ENCODE assay signal across 8 cellular contexts in the genomic region with DNA sequence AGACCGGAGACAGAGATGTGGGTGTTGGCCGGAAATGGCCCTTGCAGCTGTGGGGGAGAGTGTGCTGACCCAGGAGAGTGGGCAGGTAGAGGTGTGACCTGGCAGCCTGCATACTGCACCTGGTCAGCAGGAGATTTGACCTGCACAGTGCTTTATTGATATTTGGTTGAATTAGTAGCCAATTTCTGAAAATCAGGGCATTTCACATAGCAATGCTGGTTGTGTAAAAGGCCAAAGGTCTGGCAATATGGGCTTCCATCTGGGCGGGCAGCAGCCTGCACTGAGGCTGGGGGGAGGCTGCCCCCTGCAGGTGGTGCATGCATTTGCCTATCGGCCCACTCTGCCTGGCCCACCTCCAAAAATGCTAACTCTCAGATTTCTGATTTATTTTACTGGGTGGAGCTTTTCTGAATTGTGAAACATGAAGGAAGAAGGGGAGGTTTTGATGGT. TPM values are rescaled to one million over a fixed set of nuclear protein-coding genes. Genes with fewer than 3 reads are reported as not detected.
DNase-seq lines count a peak whose midpoint lies in the region; ATAC-seq, FAIRE-seq and TF ChIP-seq lines count a peak whose summit lies in the region.

No MANE protein-coding gene starts in this region.

- H2BK120ac ChIP-seq in trophoblast cell (ENCODE audit: insufficient read depth, low read length, poor library complexity), result no peak overlapping the region

- H3K4ac ChIP-seq in trophoblast cell (ENCODE audit: low read depth, low read length), result no peak overlapping the region

- no peaks in the 10 kb centered on the region for H3K79me1 ChIP-seq in trophoblast cell (ENCODE audit: low read length)

- H2AK5ac ChIP-seq in trophoblast cell (ENCODE audit: low read length), result no peak overlapping the region

- H3K9ac ChIP-seq in fibroblast of lung (ENCODE audit: insufficient read depth, low read length) (no peak overlapping the region), trophoblast cell (ENCODE audit: low read length) (no peak overlapping the region)

- no CpG with 5 or more reads among the region's 4 CpGs for WGBS in trophoblast cell (ENCODE audit: extremely low coverage, insufficient coverage, insufficient read length)

- no peak overlapping the region for H3K23ac ChIP-seq in trophoblast cell (ENCODE audit: low read length)

- no peak overlapping the region for H4K12ac ChIP-seq in trophoblast cell (ENCODE audit: low read depth, low read length)

- no peaks in the 10 kb centered on the region for H3K27me3 ChIP-seq in fibroblast of lung (ENCODE audit: control insufficient read depth, insufficient read depth, low read length)
- H3K27me3 ChIP-seq in trophoblast cell (ENCODE audit: insufficient read depth, low read length), result no peaks in the 10 kb centered on the region

- H3K18ac ChIP-seq in trophoblast cell (ENCODE audit: low read length), result no peak overlapping the region

- H3K36me3 ChIP-seq in fibroblast of lung (ENCODE audit: control insufficient read depth, insufficient read depth, low read length) (no peaks in the 10 kb centered on the region), trophoblast cell (ENCODE audit: control insufficient read depth in 1 of 2, insufficient read depth in 2 of 2, low read length in 2 of 2) (no peaks in the 10 kb centered on the region)

- no peak overlapping the region for H2BK5ac ChIP-seq in trophoblast cell (ENCODE audit: low read depth, low read length, poor library complexity)

- peak; percentile 68 for FAIRE-seq in GM12891 (lab: Jason Lieb, UNC)

- no peak for TF ChIP-seq POLR2A in GM12891 (IDR thresholded peaks at IDR 0.05; ENCODE audit: low read depth, low read length)

- H3K4me1 ChIP-seq in fibroblast of lung (ENCODE audit: control insufficient read depth, extremely low read depth, insufficient read depth, low read length), result no peaks in the 10 kb centered on the region
- H3K4me1 ChIP-seq in trophoblast cell (ENCODE audit: control insufficient read depth in 1 of 2, insufficient read depth in 2 of 2, low read length in 2 of 2), result no peaks in the 10 kb centered on the region

- H3K79me2 ChIP-seq in fibroblast of lung (ENCODE audit: control insufficient read depth, insufficient read depth, low read length), result no peaks in the 10 kb centered on the region
- H3K79me2 ChIP-seq in trophoblast cell (ENCODE audit: control insufficient read depth, insufficient read depth, low read length, poor library complexity), result no peaks in the 10 kb centered on the region

- H3K27ac ChIP-seq in fibroblast of lung (ENCODE audit: insufficient read depth, low read length) (no peak overlapping the region), trophoblast cell (ENCODE audit: low read depth, low read length) (no peak overlapping the region)

- no peak overlapping the region for H4K91ac ChIP-seq in trophoblast cell (ENCODE audit: low read depth, low read length)

- H3K4me2 ChIP-seq in fibroblast of lung (ENCODE audit: extremely low read depth, insufficient read depth, low read length) (no peak overlapping the region), trophoblast cell (ENCODE audit: low read length) (no peak overlapping the region)

- H2BK12ac ChIP-seq in trophoblast cell (ENCODE audit: low read length), result no peak overlapping the region

- no peak for ATAC-seq in HG02759 (IDR thresholded peaks at IDR 0.05; ENCODE audit: unreplicated experiment)

- H4K20me1 ChIP-seq in fibroblast of lung (ENCODE audit: control insufficient read depth, extremely low read depth, insufficient read depth, low read length), result no peaks in the 10 kb centered on the region

- no peaks in the 10 kb centered on the region for H3K9me3 ChIP-seq in fibroblast of lung (ENCODE audit: control insufficient read depth, insufficient read depth, low read depth, low read length)
- no peaks in the 10 kb centered on the region for H3K9me3 ChIP-seq in trophoblast cell (ENCODE audit: insufficient read depth, low read depth, low read length)

- H2AFZ ChIP-seq in fibroblast of lung (ENCODE audit: low read length) (no peak overlapping the region), trophoblast cell (ENCODE audit: insufficient read depth, low read length, poor library complexity) (no peak overlapping the region)

- DNase-seq in AG09319 (ENCODE audit: extremely low read depth, low read depth), result no peak
- no peak for DNase-seq in GM12891 (ENCODE audit: insufficient read length, low spot score)
- peak; percentile 11 to 19 for DNase-seq in SHP77 (lab: John Stamatoyannopoulos, UW)
- DNase-seq in fibroblast of lung (ENCODE audit: low read depth in 2 of 2), result peak; percentile 6 to 70
- DNase-seq in trophoblast cell, result peak; percentile 65 to 83
- DNase-seq in NCI-H524 treated with DMSO at 0.1 percent for 48 hours (lab: John Stamatoyannopoulos, UW), result no peak
- no peak for DNase-seq in LoVo (ENCODE audit: low spot score)

- H3K14ac ChIP-seq in trophoblast cell (ENCODE audit: low read length), result no peak overlapping the region

- H3K4me3 ChIP-seq in fibroblast of lung (replicated peaks in 1 of 4; ENCODE audit: control extremely low read depth in 1 of 4, insufficient read depth in 1 of 4, low read depth in 3 of 4, low read length in 4 of 4) (no peak overlapping the region), trophoblast cell (ENCODE audit: low read depth, low read length) (no peak overlapping the region)

- TF ChIP-seq CTCF in AG09319 (IDR thresholded peaks at IDR 0.05; ENCODE audit: low read depth, low read length) (peak; percentile 62), fibroblast of lung (conservative IDR thresholded peaks at IDR 0.05 in 1 of 2, IDR thresholded peaks at IDR 0.05 in 1 of 2; ENCODE audit: low read depth in 1 of 2, low read length in 2 of 2) (peak; percentile 53 to 62)

- H4K8ac ChIP-seq in trophoblast cell (ENCODE audit: low read depth, low read length), result no peak overlapping the region

TF ChIP-seq in GM12891, 5 proteins besides CTCF, POLR2A, EP300 and RAD21:
- TF ChIP-seq POU2F2 (IDR thresholded peaks at IDR 0.05; ENCODE audit: low read depth, low read length), result no peak
- TF ChIP-seq PAX5 (IDR thresholded peaks at IDR 0.05; ENCODE audit: insufficient read depth, low read length, severe bottlenecking), result no peak
- no peak for TF ChIP-seq TAF1 (IDR thresholded peaks at IDR 0.05; ENCODE audit: low read depth, low read length)
- no peak for TF ChIP-seq SPI1 (IDR thresholded peaks at IDR 0.05; ENCODE audit: low read depth, low read length)
- TF ChIP-seq POLR2AphosphoS5 (IDR thresholded peaks at IDR 0.05; ENCODE audit: low read depth, low read length), result no peak
TF ChIP-seq in GM12891: peak in this region for 0.

RNA-seq across cellular contexts. Expression of gene MGLL, which starts 9.4 kb away (rescaled TPM):
- 49.8 TPM for polyA plus RNA-seq in GM12891 (2012; ENCODE audit: low read depth, missing spikeins)
- total RNA-seq in fibroblast of lung, result 15.2 and 60.1 TPM in 2 replicates
- polyA plus RNA-seq in fibroblast of lung, result 69.8 and 122 TPM in 2 replicates
- 101 and 175 TPM in 2 replicates for polyA plus RNA-seq in fibroblast of lung (2012)
- polyA minus RNA-seq in fibroblast of lung (ENCODE audit: low replicate concordance), result 75.2 and 302 TPM in 2 replicates
- polyA plus RNA-seq in trophoblast cell (2013), result 8.0 and 9.2 TPM in 2 replicates

Comparison
In these comparisons a context has a peak if more than half of its experiments do, and no peak if none do; other contexts are left out.
1. DNase-seq: peak in SHP77 (2 of 2), fibroblast of lung (2 of 2) and trophoblast cell (2 of 2); none in AG09319 (single experiment), GM12891 (single experiment), NCI-H524 treated with DMSO at 0.1 percent for 48 hours (single experiment) and LoVo (single experiment).